ENCODE assay signal across 8 cellular contexts in the genomic region with DNA sequence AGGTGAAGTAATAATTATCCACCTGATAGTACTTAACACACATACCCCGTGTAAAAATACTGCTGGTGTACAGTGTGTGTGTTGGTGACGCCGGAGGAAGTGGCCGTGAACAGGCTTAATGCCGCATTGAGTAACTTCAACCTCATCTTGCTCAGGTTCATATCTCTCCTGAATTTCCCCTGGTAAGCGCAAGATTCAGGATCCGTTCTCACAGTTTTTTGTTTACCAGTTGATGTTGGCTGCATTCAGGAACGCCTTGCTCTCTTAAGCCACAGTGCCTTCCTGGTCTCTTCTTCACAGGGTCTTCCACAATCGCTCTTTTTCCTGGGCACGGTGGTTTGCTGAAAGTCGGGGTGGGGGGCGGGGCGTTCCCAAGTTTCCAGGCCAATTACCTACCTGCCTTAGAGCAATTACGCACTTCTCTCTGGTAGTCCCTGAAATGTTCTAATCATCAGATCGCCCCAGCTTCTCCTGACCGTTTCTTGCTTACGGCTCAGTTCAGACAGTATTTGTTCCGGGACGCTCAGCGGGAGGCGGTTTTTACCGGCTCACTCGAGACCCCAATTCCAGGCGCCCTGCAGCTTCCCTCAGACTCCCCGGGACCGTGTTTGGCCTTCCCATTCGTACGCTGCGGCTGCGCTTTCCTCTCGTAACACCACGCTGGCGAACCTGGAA. TPM values are rescaled to one million over a fixed set of nuclear protein-coding genes. Genes with fewer than 3 reads are reported as not detected.
DNase-seq lines count a peak whose midpoint lies in the region; ATAC-seq and TF ChIP-seq lines count a peak whose summit lies in the region.

No MANE protein-coding gene starts in this region.

- 0 to 1% methylated on average over 12 to 21 of the region's 33 CpGs for WGBS in gastroesophageal sphincter (ENCODE audit: low coverage in 1 of 2), 2 donors
- WGBS in prostate gland = under 1% methylated on average over 33 of the region's 33 CpGs

- peak; percentile 3 for ATAC-seq in HG02623 (IDR thresholded peaks at IDR 0.05; ENCODE audit: unreplicated experiment)
- peak; percentile 0 for ATAC-seq in activated CD8-positive, alpha-beta T cell treated with anti-CD3 and anti-CD28 coated beads for 36 hours
- no peak for ATAC-seq in gastroesophageal sphincter

- TF ChIP-seq CTCF in activated CD8-positive, alpha-beta T cell treated with anti-CD3 and anti-CD28 coated beads for 36 hours (IDR thresholded peaks at IDR 0.05) = no peak
- TF ChIP-seq CTCF in gastroesophageal sphincter (IDR thresholded peaks at IDR 0.05) (no peak), prostate gland (IDR thresholded peaks at IDR 0.05) (no peak)

- H3K36me3 Mint-ChIP-seq in activated CD8-positive, alpha-beta T cell treated with anti-CD3 and anti-CD28 coated beads for 36 hours (ENCODE audit: low read depth) = peaks cover 20% of the 10 kb centered on the region

- CTCF ChIA-PET in activated CD8-positive, alpha-beta T cell treated with anti-CD3 and anti-CD28 coated beads for 36 hours (lab: Charles Lee) = interaction anchor here (0.9 to 1.1 kb wide), 2 partner anchors 30 to 157 kb away, joined by 3 to 4 read pairs; no protein-coding TSS in a partner anchor

- peak overlapping the region; percentile 92 for H3K4me3 Mint-ChIP-seq in activated CD8-positive, alpha-beta T cell treated with anti-CD3 and anti-CD28 coated beads for 36 hours

- DNase-seq in NCI-H1105 treated with DMSO at 0.1 percent for 48 hours (lab: John Stamatoyannopoulos, UW) (peak; percentile 42), NCI-H1105 (lab: John Stamatoyannopoulos, UW) (no peak), NCI-H2171 (lab: John Stamatoyannopoulos, UW) (peak; percentile 48), prostate gland (ENCODE audit: low spot score) (peak; percentile 24), T1000 (lab: John Stamatoyannopoulos, UW) (no peak)
- DNase-seq in activated CD8-positive, alpha-beta T cell treated with anti-CD3 and anti-CD28 coated beads for 36 hours = peak; percentile 55

- intact Hi-C loops in activated CD8-positive, alpha-beta T cell treated with anti-CD3 and anti-CD28 coated beads for 36 hours (cut with micrococcal nuclease) = no loop called here
- intact Hi-C loops in prostate gland (cut with DNase I) = loop anchor here (1.0 kb wide), 1 partner anchor 32 kb away; a partner anchor contains a TSS

- H3K4me3 ChIP-seq in gastroesophageal sphincter = peak overlapping the region; percentile 33 to 91
- H3K4me3 ChIP-seq in prostate gland = peak overlapping the region; percentile 62 to 89

- H3K36me3 ChIP-seq in gastroesophageal sphincter = no peaks in the 10 kb centered on the region
- H3K36me3 ChIP-seq in prostate gland = no peaks in the 10 kb centered on the region

- TF ChIP-seq POLR2A in gastroesophageal sphincter (IDR thresholded peaks at IDR 0.05) (no peak), prostate gland (IDR thresholded peaks at IDR 0.05) (no peak)

- H3K9me3 Mint-ChIP-seq in activated CD8-positive, alpha-beta T cell treated with anti-CD3 and anti-CD28 coated beads for 36 hours = peaks cover 10% of the 10 kb centered on the region

- no peak for TF ChIP-seq EP300 in gastroesophageal sphincter (IDR thresholded peaks at IDR 0.05)

- peaks cover 0 to 9% (median 0%) of the 10 kb centered on the region in 3 donors for H3K9me3 ChIP-seq in gastroesophageal sphincter
- no peaks in the 10 kb centered on the region for H3K9me3 ChIP-seq in prostate gland

- H3K27me3 Mint-ChIP-seq in activated CD8-positive, alpha-beta T cell treated with anti-CD3 and anti-CD28 coated beads for 36 hours = no peaks in the 10 kb centered on the region

- H3K27ac ChIP-seq in gastroesophageal sphincter (peak overlapping the region; percentile 54 to 98 (median 94)), prostate gland (peak overlapping the region; percentile 92 to 94)

- peaks cover 3 to 47% (median 9%) of the 10 kb centered on the region in 3 donors for H3K4me1 ChIP-seq in gastroesophageal sphincter
- H3K4me1 ChIP-seq in prostate gland (replicated peaks) = no peaks in the 10 kb centered on the region

- H3K27me3 ChIP-seq in gastroesophageal sphincter (no peaks in the 10 kb centered on the region), prostate gland (replicated peaks; ENCODE audit: insufficient read depth) (no peaks in the 10 kb centered on the region)

- POLR2A ChIA-PET in activated CD8-positive, alpha-beta T cell treated with anti-CD3 and anti-CD28 coated beads for 36 hours (lab: Charles Lee) = interaction anchor here (1.2 kb wide), 1 partner anchor 10 kb away, joined by 3 read pairs; no protein-coding TSS in a partner anchor

- H3K4me1 Mint-ChIP-seq in activated CD8-positive, alpha-beta T cell treated with anti-CD3 and anti-CD28 coated beads for 36 hours (ENCODE audit: low read depth) = peaks cover 38% of the 10 kb centered on the region

- H3K27ac Mint-ChIP-seq in activated CD8-positive, alpha-beta T cell treated with anti-CD3 and anti-CD28 coated beads for 36 hours = peak overlapping the region; percentile 93

RNA-seq across cellular contexts. Expression of a gene that starts 0.7 kb away (rescaled TPM):
- total RNA-seq in activated CD8-positive, alpha-beta T cell treated with anti-CD3 and anti-CD28 coated beads for 36 hours = 10 to 100 TPM; 15.9 to 16.8 TPM
- total RNA-seq in gastroesophageal sphincter (10 to 100 TPM; 49.1 to 73.3 (median 53.1) TPM), prostate gland (100 to 1,000 TPM in 1 of 2 donors, 10 to 100 TPM in 1; 44.7 to 106 TPM)

RNA-seq across cellular contexts. Expression of a gene that starts 31.7 kb away (rescaled TPM):
- total RNA-seq in activated CD8-positive, alpha-beta T cell treated with anti-CD3 and anti-CD28 coated beads for 36 hours = under 1 TPM; 0.54 to 0.85 TPM
- total RNA-seq in gastroesophageal sphincter (10 to 100 TPM; 17.7 to 39.1 (median 28.6) TPM), prostate gland (10 to 100 TPM in 1 of 2 donors, 1 to 10 TPM in 1; 6.4 to 19.0 TPM)

Comparison
In these comparisons a context has a peak if more than half of its experiments do, and no peak if none do; other contexts are left out.
1. DNase-seq: peak in NCI-H1105 treated with DMSO at 0.1 percent for 48 hours (single experiment), NCI-H2171 (single experiment), activated CD8-positive, alpha-beta T cell treated with anti-CD3 and anti-CD28 coated beads for 36 hours (single experiment) and prostate gland (single experiment); none in NCI-H1105 (single experiment) and T1000 (single experiment).